Comparison of ENCODE assay signal across 9 cellular contexts in genomic region chr3:128491900-128492352, GRCh38. TPM values are rescaled to one million over a fixed set of nuclear protein-coding genes. Genes with fewer than 3 reads are reported as not detected.
DNase-seq lines count a peak whose midpoint lies in the region; ATAC-seq and TF ChIP-seq lines count a peak whose summit lies in the region.
"Had no signal": no experiment of that assay in that cellular context is flagged by ENCODE, and none has a peak within 500 bp of the region (broad histone marks: within the 10 kb centered on the region; RNA-seq: fewer than 3 reads in every experiment).

No MANE protein-coding gene starts in this region.

- H3K4me3 ChIP-seq in epithelial cell of esophagus (ENCODE audit: low read length): no peak overlapping the region
- peak overlapping the region; percentile 55 for H3K4me3 ChIP-seq in psoas muscle
- H3K4me3 ChIP-seq: A549 had no signal

- intact Hi-C loops in psoas muscle (cut with DNase I): no loop called here

- H3K27ac ChIP-seq in psoas muscle: no peak overlapping the region
- H3K27ac ChIP-seq: A549 had no signal

- H3K9me3 ChIP-seq in psoas muscle: no peaks in the 10 kb centered on the region
- H3K9me3 ChIP-seq: A549 had no signal

- TF ChIP-seq CTCF in epithelial cell of esophagus (IDR thresholded peaks at IDR 0.05; ENCODE audit: insufficient read depth, low read depth, low read length, missing control alignments) (no peak), psoas muscle (IDR thresholded peaks at IDR 0.05) (no peak)

- H3K27me3 ChIP-seq in psoas muscle (ENCODE audit: insufficient read depth in 3 of 3, low read length in 2 of 3): peaks cover 0 to 100% (median 54%) of the 10 kb centered on the region in 3 donors

- peaks cover 55% of the 10 kb centered on the region for H3K4me1 ChIP-seq in psoas muscle

- 11 to 20% (median 19%) methylated on average over 35 of the region's 35 CpGs for WGBS in psoas muscle, 3 donors

- no peaks in the 10 kb centered on the region for H3K36me3 ChIP-seq in psoas muscle (ENCODE audit: insufficient read depth in 1 of 2, low read depth in 1 of 2)

- ATAC-seq in psoas muscle (no peak), GM18502 (IDR thresholded peaks at IDR 0.05; ENCODE audit: poor library complexity, unreplicated experiment) (no peak), HG02938 (IDR thresholded peaks at IDR 0.05; ENCODE audit: unreplicated experiment) (no peak)
- ATAC-seq: A549 had no signal

- peak; percentile 5 for DNase-seq in NCI-H1092 treated with DMSO at 0.1 percent for 48 hours (lab: John Stamatoyannopoulos, UW)
- no peak for DNase-seq in NCI-H1092 (lab: John Stamatoyannopoulos, UW)
- peak; percentile 7 for DNase-seq in NCI-H2227 (lab: John Stamatoyannopoulos, UW; ENCODE audit: unreplicated experiment)
- peak; percentile 22 for DNase-seq in epithelial cell of esophagus (ENCODE audit: low read depth)
- no peak for DNase-seq in psoas muscle
- DNase-seq in MV-4-11 (lab: John Stamatoyannopoulos, UW): no peak

RNA-seq across cellular contexts. Expression of gene GATA2, which starts 1.1 kb away (rescaled TPM):
- total RNA-seq in psoas muscle: 1 to 10 TPM; 5.4 to 8.8 (median 7.1) TPM
- 1 to 10 TPM; 4.2 to 7.4 (median 6.5) TPM for polyA plus RNA-seq in psoas muscle

RNA-seq across cellular contexts. Expression of gene DNAJB8, which starts 25.2 kb away (rescaled TPM):
- not detected for total RNA-seq in psoas muscle
- not detected for polyA plus RNA-seq in psoas muscle
- polyA plus RNA-seq: A549 had no signal

Comparison
In these comparisons a context has a peak if more than half of its experiments do, and no peak if none do; other contexts are left out.
1. DNase-seq: peak in NCI-H1092 treated with DMSO at 0.1 percent for 48 hours (single experiment), NCI-H2227 (single experiment) and epithelial cell of esophagus (single experiment); none in NCI-H1092 (single experiment), psoas muscle (0 of 2) and MV-4-11 (single experiment).